Comparison of ENCODE assay signal across 21 cellular contexts in the genomic region with DNA sequence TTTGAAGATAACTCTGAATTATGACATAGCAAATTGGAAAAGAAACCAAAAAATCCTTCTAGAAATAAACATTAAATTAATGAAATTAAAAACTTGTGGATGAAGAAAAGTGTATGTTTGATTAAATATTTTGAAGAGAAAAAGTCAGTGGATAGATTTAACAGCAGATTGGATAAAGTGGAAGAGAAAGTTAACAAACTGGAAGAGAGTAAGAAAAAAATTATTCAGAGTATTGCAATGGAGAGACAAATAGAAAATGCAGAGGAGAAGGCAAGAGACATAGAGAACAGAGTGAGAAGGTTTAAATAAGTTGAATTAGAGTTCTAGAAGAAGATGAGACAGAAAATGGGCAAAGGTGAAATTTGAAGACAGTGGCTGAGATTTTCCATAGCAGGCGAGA.
DNase-seq lines count a peak whose midpoint lies in the region; ATAC-seq, FAIRE-seq and TF ChIP-seq lines count a peak whose summit lies in the region.
"Had no signal": no experiment of that assay in that cellular context is flagged by ENCODE, and none has a peak within 500 bp of the region (broad histone marks: within the 10 kb centered on the region; RNA-seq: fewer than 3 reads in every experiment).

No MANE protein-coding gene starts in this region.

- no peaks in the 10 kb centered on the region for H4K20me1 ChIP-seq in SK-N-SH (ENCODE audit: insufficient read depth)
- H4K20me1 ChIP-seq: BLaER1 treated with 17β-estradiol and CSF1 and Interleukin-3, amounts not matched to agents 10 nM and 100 nM had no signal

- H3K9me2 ChIP-seq in SK-N-SH: no peaks in the 10 kb centered on the region

- WGBS in SK-N-SH (ENCODE audit: low lambda C conversion rate): 94% methylated on average over 1 of the region's 1 CpG
- WGBS in pancreas, 2 donors: 95 to 100% methylated on average over 1 of the region's 1 CpG
- 90 to 100% (median 97%) methylated on average over 1 of the region's 1 CpG for WGBS in stomach, 5 donors

- TF ChIP-seq CTCF in SK-N-SH (IDR thresholded peaks at IDR 0.05) (no peak), pancreas (IDR thresholded peaks at IDR 0.05) (no peak), stomach (IDR thresholded peaks at IDR 0.05) (no peak)

- peaks cover 2% of the 10 kb centered on the region for H3K36me3 Mint-ChIP-seq in central memory CD8-positive, alpha-beta T cell (ENCODE audit: insufficient read depth)
- peaks cover 6% of the 10 kb centered on the region for H3K36me3 Mint-ChIP-seq in activated naive CD8-positive, alpha-beta T cell treated with anti-CD3 and anti-CD28 coated beads for 36 hours

- no peak overlapping the region for H3K4me2 ChIP-seq in SK-N-SH
- H3K4me2 ChIP-seq: A549 had no signal

- no peak overlapping the region for H2AFZ ChIP-seq in SK-N-SH (ENCODE audit: low read depth)
- H2AFZ ChIP-seq: GM23248 had no signal

- peak; percentile 23 for FAIRE-seq in pancreas (lab: Jason Lieb, UNC)
- FAIRE-seq: A549, GM19239 had no signal

- H3F3A ChIP-seq in SK-N-SH (replicated peaks; ENCODE audit: insufficient read depth): no peaks in the 10 kb centered on the region

- H3K4me1 Mint-ChIP-seq in central memory CD8-positive, alpha-beta T cell: peaks cover 5% of the 10 kb centered on the region
- H3K4me1 Mint-ChIP-seq in activated naive CD8-positive, alpha-beta T cell treated with anti-CD3 and anti-CD28 coated beads for 36 hours: peaks cover 3% of the 10 kb centered on the region

- no peak for TF ChIP-seq POLR2A in stomach (IDR thresholded peaks at IDR 0.05)

- H3K4me3 ChIP-seq in SK-N-SH (ENCODE audit: low read depth in 2 of 2, low read length in 1 of 2): no peak overlapping the region
- no peak overlapping the region for H3K4me3 ChIP-seq in pancreas
- no peak overlapping the region for H3K4me3 ChIP-seq in stomach
- H3K4me3 ChIP-seq: A549; BLaER1 treated with 17β-estradiol and CSF1 and Interleukin-3, amounts not matched to agents 10 nM and 100 nM; GM23248 had no signal

- H3K36me3 ChIP-seq in SK-N-SH (replicated peaks in 1 of 2; ENCODE audit: control insufficient read depth in 1 of 2, insufficient read depth in 2 of 2, low read length in 1 of 2) (no peaks in the 10 kb centered on the region), pancreas (no peaks in the 10 kb centered on the region), stomach (peaks cover 0 to 7% (median 0%) of the 10 kb centered on the region in 4 donors)
- H3K36me3 ChIP-seq: BE2C had no signal

- H3K4me3 Mint-ChIP-seq in central memory CD8-positive, alpha-beta T cell: no peak overlapping the region
- H3K4me3 Mint-ChIP-seq in activated naive CD8-positive, alpha-beta T cell treated with anti-CD3 and anti-CD28 coated beads for 36 hours: no peak overlapping the region
- H3K4me3 Mint-ChIP-seq: CD14-positive monocyte; CD4-positive, alpha-beta T cell; CD8-positive, alpha-beta memory T cell had no signal

- no peaks in the 10 kb centered on the region for H3K79me2 ChIP-seq in SK-N-SH (ENCODE audit: insufficient read depth)

- intact Hi-C loops in pancreas (cut with DNase I) (no loop called here), stomach (cut with DNase I; ENCODE audit: low total_unique reads) (no loop called here)

- no peaks in the 10 kb centered on the region for H3K9me3 Mint-ChIP-seq in central memory CD8-positive, alpha-beta T cell
- no peaks in the 10 kb centered on the region for H3K9me3 Mint-ChIP-seq in activated naive CD8-positive, alpha-beta T cell treated with anti-CD3 and anti-CD28 coated beads for 36 hours
- H3K9me3 Mint-ChIP-seq: CD4-positive, alpha-beta T cell; CD8-positive, alpha-beta memory T cell had no signal

- no peak overlapping the region for H3K9ac ChIP-seq in SK-N-SH
- H3K9ac ChIP-seq: BLaER1 treated with 17β-estradiol and CSF1 and Interleukin-3, amounts not matched to agents 10 nM and 100 nM; GM23248 had no signal

- no peaks in the 10 kb centered on the region for H3K27me3 Mint-ChIP-seq in central memory CD8-positive, alpha-beta T cell
- no peaks in the 10 kb centered on the region for H3K27me3 Mint-ChIP-seq in activated naive CD8-positive, alpha-beta T cell treated with anti-CD3 and anti-CD28 coated beads for 36 hours
- H3K27me3 Mint-ChIP-seq: CD4-positive, alpha-beta T cell; CD8-positive, alpha-beta memory T cell had no signal

- ATAC-seq in SK-N-SH treated with all-trans-retinoic acid at 6 μM for 48 hours (no peak), pancreas (no peak)
- no peak for ATAC-seq in central memory CD8-positive, alpha-beta T cell (replicated peaks; ENCODE audit: extremely low read depth, poor library complexity, severe bottlenecking)
- ATAC-seq: A549 had no signal

- DNase-seq in SK-N-SH: no peak
- no peak for DNase-seq in central memory CD8-positive, alpha-beta T cell (ENCODE audit: low spot score in 2 of 2)
- no peak for DNase-seq in pancreas
- no peak for DNase-seq in stomach
- no peak for DNase-seq in activated naive CD8-positive, alpha-beta T cell treated with anti-CD3 and anti-CD28 coated beads for 36 hours
- DNase-seq in activated naive CD4-positive, alpha-beta T cell (lab: John Stamatoyannopoulos, UW): no peak
- DNase-seq: ACHN; AML-193; BE2C; CD4-positive, alpha-beta T cell; CD8-positive, alpha-beta memory T cell; DMS79 treated with DMSO at 0.1 percent for 48 hours; GM23248; H7; HCEC 1CT had no signal

- POLR2A ChIA-PET in SK-N-SH (lab: Yijun Ruan, JAX): no interaction called here

- no peak overlapping the region for H3K27ac ChIP-seq in SK-N-SH (ENCODE audit: low read depth in 2 of 2, low read length in 1 of 2)
- no peak overlapping the region for H3K27ac ChIP-seq in pancreas
- H3K27ac ChIP-seq in stomach: no peak overlapping the region
- H3K27ac ChIP-seq: 22Rv1; A549; BLaER1 treated with 17β-estradiol and CSF1 and Interleukin-3, amounts not matched to agents 10 nM and 100 nM; GM23248 had no signal

- H3K27me3 ChIP-seq in SK-N-SH (ENCODE audit: insufficient read depth) (no peaks in the 10 kb centered on the region), pancreas (no peaks in the 10 kb centered on the region), stomach (no peaks in the 10 kb centered on the region)
- H3K27me3 ChIP-seq: BE2C; BLaER1 treated with 17β-estradiol and CSF1 and Interleukin-3, amounts not matched to agents 10 nM and 100 nM had no signal

- H3K4me1 ChIP-seq in SK-N-SH (ENCODE audit: control insufficient read depth in 1 of 2, insufficient read depth in 2 of 2, low read depth in 1 of 2, low read length in 1 of 2) (no peaks in the 10 kb centered on the region; a peak in 1 of 4 replicates), pancreas (peaks cover 0 to 9% (median 0%) of the 10 kb centered on the region in 3 donors), stomach (peaks cover 0 to 15% (median 4%) of the 10 kb centered on the region in 4 donors)
- H3K4me1 ChIP-seq: A549, BE2C had no signal

- no peak for TF ChIP-seq RAD21 in SK-N-SH (IDR thresholded peaks at IDR 0.05; ENCODE audit: low read length)

- CTCF ChIA-PET in SK-N-SH (lab: Yijun Ruan, JAX): no interaction called here

- H3K27ac Mint-ChIP-seq in central memory CD8-positive, alpha-beta T cell (ENCODE audit: low read depth): peak overlapping the region; percentile 66
- no peak overlapping the region for H3K27ac Mint-ChIP-seq in activated naive CD8-positive, alpha-beta T cell treated with anti-CD3 and anti-CD28 coated beads for 36 hours
- H3K27ac Mint-ChIP-seq: CD14-positive monocyte; CD4-positive, alpha-beta T cell had no signal

- TF ChIP-seq EP300 in SK-N-SH (IDR thresholded peaks at IDR 0.05; ENCODE audit: borderline replicate concordance in 1 of 2, low read depth in 1 of 2, low read length in 1 of 2) (no peak), stomach (IDR thresholded peaks at IDR 0.05) (no peak)

- H3K9me3 ChIP-seq in SK-N-SH (no peaks in the 10 kb centered on the region), pancreas (no peaks in the 10 kb centered on the region), stomach (no peaks in the 10 kb centered on the region)
- H3K9me3 ChIP-seq: A549, BE2C had no signal

TF ChIP-seq in SK-N-SH treated with all-trans-retinoic acid at 6 μM for 48 hours, 23 proteins besides CTCF, POLR2A, EP300 and RAD21:
- TF ChIP-seq, protein P1, sequence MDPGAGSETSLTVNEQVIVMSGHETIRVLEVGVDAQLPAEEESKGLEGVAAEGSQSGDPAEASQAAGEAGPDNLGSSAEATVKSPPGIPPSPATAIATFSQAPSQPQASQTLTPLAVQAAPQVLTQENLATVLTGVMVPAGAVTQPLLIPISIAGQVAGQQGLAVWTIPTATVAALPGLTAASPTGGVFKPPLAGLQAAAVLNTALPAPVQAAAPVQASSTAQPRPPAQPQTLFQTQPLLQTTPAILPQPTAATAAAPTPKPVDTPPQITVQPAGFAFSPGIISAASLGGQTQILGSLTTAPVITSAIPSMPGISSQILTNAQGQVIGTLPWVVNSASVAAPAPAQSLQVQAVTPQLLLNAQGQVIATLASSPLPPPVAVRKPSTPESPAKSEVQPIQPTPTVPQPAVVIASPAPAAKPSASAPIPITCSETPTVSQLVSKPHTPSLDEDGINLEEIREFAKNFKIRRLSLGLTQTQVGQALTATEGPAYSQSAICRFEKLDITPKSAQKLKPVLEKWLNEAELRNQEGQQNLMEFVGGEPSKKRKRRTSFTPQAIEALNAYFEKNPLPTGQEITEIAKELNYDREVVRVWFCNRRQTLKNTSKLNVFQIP (CRISPR knock-in tag; IDR thresholded peaks at IDR 0.05; ENCODE audit: borderline replicate concordance, low read depth): no peak
- TF ChIP-seq ZFP30 (CRISPR knock-in tag; IDR thresholded peaks at IDR 0.05) (peak; percentile 91), ZC3H10 (CRISPR knock-in tag; IDR thresholded peaks at IDR 0.05) (no peak), PPARA (CRISPR knock-in tag; IDR thresholded peaks at IDR 0.05; ENCODE audit: borderline replicate concordance) (no peak)

TF ChIP-seq in SK-N-SH, 30 proteins besides CTCF, POLR2A, EP300 and RAD21 (continues in another document):
- TF ChIP-seq CHD2 (IDR thresholded peaks at IDR 0.05; ENCODE audit: low read length, partially characterized antibody): no peak
- TF ChIP-seq, protein P2, sequence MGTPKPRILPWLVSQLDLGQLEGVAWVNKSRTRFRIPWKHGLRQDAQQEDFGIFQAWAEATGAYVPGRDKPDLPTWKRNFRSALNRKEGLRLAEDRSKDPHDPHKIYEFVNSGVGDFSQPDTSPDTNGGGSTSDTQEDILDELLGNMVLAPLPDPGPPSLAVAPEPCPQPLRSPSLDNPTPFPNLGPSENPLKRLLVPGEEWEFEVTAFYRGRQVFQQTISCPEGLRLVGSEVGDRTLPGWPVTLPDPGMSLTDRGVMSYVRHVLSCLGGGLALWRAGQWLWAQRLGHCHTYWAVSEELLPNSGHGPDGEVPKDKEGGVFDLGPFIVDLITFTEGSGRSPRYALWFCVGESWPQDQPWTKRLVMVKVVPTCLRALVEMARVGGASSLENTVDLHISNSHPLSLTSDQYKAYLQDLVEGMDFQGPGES (IDR thresholded peaks at IDR 0.05; ENCODE audit: low read depth, low read length): no peak
- TF ChIP-seq SIN3A (IDR thresholded peaks at IDR 0.05; ENCODE audit: borderline replicate concordance, low read depth, low read length): no peak
- TF ChIP-seq GABPA (IDR thresholded peaks at IDR 0.05; ENCODE audit: low read depth): no peak
- TF ChIP-seq ELF1 (IDR thresholded peaks at IDR 0.05): no peak
- TF ChIP-seq MEF2A (IDR thresholded peaks at IDR 0.05; ENCODE audit: borderline replicate concordance, low read depth): no peak
- TF ChIP-seq SMC3 (IDR thresholded peaks at IDR 0.05; ENCODE audit: low read depth, low read length): no peak
- TF ChIP-seq NRF1 (IDR thresholded peaks at IDR 0.05; ENCODE audit: low read depth, low read length): no peak
